ENCODE assay signal across 28 cellular contexts in genomic region chr17:17122781-17123483, GRCh38.
A peak's percentile ranks its signal among the peaks of the same experiment; 100 is the strongest.
DNase-seq lines count a peak whose midpoint lies in the region; ATAC-seq and TF ChIP-seq lines count a peak whose summit lies in the region.
"Had no signal": no experiment of that assay in that cellular context is flagged by ENCODE, and none has a peak within 500 bp of the region (broad histone marks: within the 10 kb centered on the region; RNA-seq: fewer than 3 reads in every experiment).

No MANE protein-coding gene starts in this region.

- H3K4me1 ChIP-seq in PC-9 (replicated peaks; ENCODE audit: insufficient read depth) (peaks cover 9% of the 10 kb centered on the region; the same call in 1 of the 2 replicates), mesenchymal stem cell (ENCODE audit: control insufficient read depth, insufficient read depth, low read depth, low read length) (peaks cover 30% of the 10 kb centered on the region)
- H3K4me1 ChIP-seq: BE2C had no signal

- H3K4me2 ChIP-seq in PC-9, result no peak overlapping the region
- no peak overlapping the region for H3K4me2 ChIP-seq in mesenchymal stem cell (ENCODE audit: low read length, poor library complexity, severe bottlenecking)
- H3K4me2 ChIP-seq: A549 had no signal

- H3K4me3 ChIP-seq in PC-9 (no peak overlapping the region), mesenchymal stem cell (ENCODE audit: insufficient read depth in 1 of 2, low read depth in 1 of 2, low read length in 2 of 2) (no peak overlapping the region)
- H3K4me3 ChIP-seq: A549, adrenal gland, MG63, psoas muscle, thyroid gland had no signal

- POLR2A ChIA-PET in PC-9 (lab: Charles Lee; ENCODE audit: unreplicated experiment), result interaction anchor here (0.6 kb wide), 2 partner anchors 15 to 441 kb away, joined by 6 to 7 read pairs; no protein-coding TSS in a partner anchor

- no peak overlapping the region for H3K9ac ChIP-seq in mesenchymal stem cell (ENCODE audit: low read length)

- DNase-seq in stimulated activated naive CD8-positive, alpha-beta T cell treated with anti-CD3 and anti-CD28 coated beads, Interleukin-15, Interleukin-2, amounts not matched to agents 100 U/mL and 50 U/mL, for 24 hours, result no peak
- DNase-seq in PC-9 (no peak), germinal center (ENCODE audit: low spot score) (peak; percentile 54), ecto neural progenitor cell (ENCODE audit: low spot score) (no peak), mesenchymal stem cell (no peak), NCI-H2107 treated with DMSO at 0.1 percent for 48 hours (lab: John Stamatoyannopoulos, UW; ENCODE audit: unreplicated experiment) (no peak)
- DNase-seq in activated effector memory CD4-positive, alpha-beta T cell treated with anti-CD3 and anti-CD28 coated beads, Interleukin-2, amount 50 U/mL, for 16 hours, result no peak
- DNase-seq: activated CD4-positive, alpha-beta T cell treated with anti-CD3 and anti-CD28 coated beads for 48 hours; activated CD8-positive, alpha-beta memory T cell treated with anti-CD3 and anti-CD28 coated beads for 24 hours; adrenal gland; BE2C; DMS79; GF-D8; KBM-7; mammary epithelial cell; MG63; NCI-H1417; NCI-H2081 treated with DMSO at 0.1 percent for 48 hours; NCI-H345; NCI-H82; OCI-M1; SHP77; stimulated activated naive CD8-positive, alpha-beta T cell treated with anti-CD3 and anti-CD28 coated beads, Interleukin-15, amount 100 ng/mL, for 72 hours; thyroid gland; WERI-Rb-1 had no signal

- H2BK12ac ChIP-seq in mesenchymal stem cell (ENCODE audit: low read length in 2 of 2), result no peak overlapping the region

- no peaks in the 10 kb centered on the region for H3K9me3 Mint-ChIP-seq in stimulated activated naive CD8-positive, alpha-beta T cell treated with anti-CD3 and anti-CD28 coated beads, Interleukin-15, Interleukin-2, amounts not matched to agents 100 ng/mL and 50 ng/mL, for 24 hours
- H3K9me3 Mint-ChIP-seq: stimulated activated naive CD8-positive, alpha-beta T cell treated with anti-CD3 and anti-CD28 coated beads, Interleukin-15, amount 100 ng/mL, for 72 hours had no signal

- H2AK5ac ChIP-seq in mesenchymal stem cell (ENCODE audit: low read length, severe bottlenecking), result no peak overlapping the region

- WGBS in mesenchymal stem cell, result 93% methylated on average over 8 of the region's 10 CpGs

- no peak for ATAC-seq in stimulated activated naive CD8-positive, alpha-beta T cell treated with anti-CD3 and anti-CD28 coated beads, Interleukin-15, Interleukin-2, amounts not matched to agents 100 U/mL and 50 U/mL, for 24 hours
- ATAC-seq: A549; psoas muscle; stimulated activated naive CD8-positive, alpha-beta T cell treated with anti-CD3 and anti-CD28 coated beads, Interleukin-15, amount 100 ng/mL, for 72 hours had no signal

- H3K27ac ChIP-seq in PC-9 (peak overlapping the region; percentile 7; the same call in 1 of the 2 replicates), mesenchymal stem cell (ENCODE audit: low read length, poor library complexity, severe bottlenecking) (no peak overlapping the region)
- H3K27ac ChIP-seq: A549, adrenal gland, psoas muscle, thyroid gland, WERI-Rb-1 had no signal

- 0 out of 2 replicates have a peak, but pooled peaks cover 15% of the 10 kb centered on the region for H3K36me3 ChIP-seq in PC-9 (ENCODE audit: low read depth)
- H3K36me3 ChIP-seq in mesenchymal stem cell (ENCODE audit: control insufficient read depth in 1 of 2, insufficient read depth in 2 of 2, low read depth in 1 of 2, low read length in 2 of 2), result peaks cover 15 to 16% of the 10 kb centered on the region in 2 experiments
- H3K36me3 ChIP-seq: MG63, thyroid gland had no signal

- no peak overlapping the region for H3K23ac ChIP-seq in mesenchymal stem cell (ENCODE audit: low read length in 2 of 2)

- intact Hi-C loops in PC-9 (cut with micrococcal nuclease; ENCODE audit: unreplicated experiment), result no loop called here

- CTCF ChIA-PET in PC-9 (lab: Charles Lee), result no interaction called here

- H4K20me1 ChIP-seq in PC-9 (ENCODE audit: insufficient read depth), result peaks cover 99% of the 10 kb centered on the region

- no peak overlapping the region for H3K14ac ChIP-seq in mesenchymal stem cell (ENCODE audit: low read length in 2 of 2)

- no peak overlapping the region for H3K4ac ChIP-seq in mesenchymal stem cell (ENCODE audit: low read depth in 1 of 2, low read length in 2 of 2)

- H2BK15ac ChIP-seq in mesenchymal stem cell (ENCODE audit: low read depth, poor library complexity, severe bottlenecking), result no peak overlapping the region

- no peak overlapping the region for H2BK120ac ChIP-seq in mesenchymal stem cell (ENCODE audit: low read depth, low read length)

- no peak overlapping the region for H2BK5ac ChIP-seq in mesenchymal stem cell (ENCODE audit: low read depth, low read length, poor library complexity, severe bottlenecking)

- peaks cover 98% of the 10 kb centered on the region for H3K79me2 ChIP-seq in PC-9 (ENCODE audit: low read depth)

- H2AFZ ChIP-seq in PC-9, result no peak overlapping the region
- no peak overlapping the region for H2AFZ ChIP-seq in mesenchymal stem cell (ENCODE audit: low read depth, low read length)

- H3K27ac Mint-ChIP-seq in stimulated activated naive CD8-positive, alpha-beta T cell treated with anti-CD3 and anti-CD28 coated beads, Interleukin-15, Interleukin-2, amounts not matched to agents 100 ng/mL and 50 ng/mL, for 24 hours, result peak overlapping the region; percentile 49

- TF ChIP-seq CTCF in PC-9 (conservative IDR thresholded peaks at IDR 0.05), result no peak

- no peak overlapping the region for H4K8ac ChIP-seq in mesenchymal stem cell (ENCODE audit: low read length)

- no peaks in the 10 kb centered on the region for H3K36me3 Mint-ChIP-seq in stimulated activated naive CD8-positive, alpha-beta T cell treated with anti-CD3 and anti-CD28 coated beads, Interleukin-15, Interleukin-2, amounts not matched to agents 100 ng/mL and 50 ng/mL, for 24 hours (ENCODE audit: low read depth)

- no peaks in the 10 kb centered on the region for H3K27me3 ChIP-seq in PC-9 (ENCODE audit: insufficient read depth, low read depth)
- H3K27me3 ChIP-seq in mesenchymal stem cell (ENCODE audit: control insufficient read depth in 1 of 2, insufficient read depth in 1 of 2, low read length in 2 of 2), result no peaks in the 10 kb centered on the region
- H3K27me3 ChIP-seq: adrenal gland, BE2C, MG63, thyroid gland had no signal

- no peak overlapping the region for H3K4me3 Mint-ChIP-seq in stimulated activated naive CD8-positive, alpha-beta T cell treated with anti-CD3 and anti-CD28 coated beads, Interleukin-15, Interleukin-2, amounts not matched to agents 100 ng/mL and 50 ng/mL, for 24 hours
- H3K4me3 Mint-ChIP-seq: stimulated activated naive CD8-positive, alpha-beta T cell treated with anti-CD3 and anti-CD28 coated beads, Interleukin-15, amount 100 ng/mL, for 72 hours had no signal

- peaks cover 48% of the 10 kb centered on the region for H3K79me1 ChIP-seq in mesenchymal stem cell (replicated peaks; ENCODE audit: low read length, poor library complexity, severe bottlenecking)

- peaks cover 83% of the 10 kb centered on the region for H3F3A ChIP-seq in PC-9 (ENCODE audit: insufficient read depth, low read depth)

- no peak overlapping the region for H3K18ac ChIP-seq in mesenchymal stem cell (ENCODE audit: low read depth in 1 of 2, low read length in 2 of 2)

- H4K91ac ChIP-seq in mesenchymal stem cell (ENCODE audit: low read length), result no peak overlapping the region

- H3K9me2 ChIP-seq in PC-9 (ENCODE audit: insufficient read depth), result no peaks in the 10 kb centered on the region

- no TSS peak for BruUV-seq in PC-9 (replicated peaks; lab: Mats Ljungman, UMichigan)

- peaks cover 84% of the 10 kb centered on the region for H3K4me1 Mint-ChIP-seq in stimulated activated naive CD8-positive, alpha-beta T cell treated with anti-CD3 and anti-CD28 coated beads, Interleukin-15, Interleukin-2, amounts not matched to agents 100 ng/mL and 50 ng/mL, for 24 hours (ENCODE audit: low read depth)

- no peaks in the 10 kb centered on the region for H3K9me3 ChIP-seq in PC-9 (ENCODE audit: insufficient read depth, low read depth)
- H3K9me3 ChIP-seq in mesenchymal stem cell (ENCODE audit: control insufficient read depth, low read length), result no peaks in the 10 kb centered on the region
- H3K9me3 ChIP-seq: A549, adrenal gland, BE2C, MG63, psoas muscle, thyroid gland had no signal

- no peaks in the 10 kb centered on the region for H3K27me3 Mint-ChIP-seq in stimulated activated naive CD8-positive, alpha-beta T cell treated with anti-CD3 and anti-CD28 coated beads, Interleukin-15, Interleukin-2, amounts not matched to agents 100 ng/mL and 50 ng/mL, for 24 hours
- H3K27me3 Mint-ChIP-seq: stimulated activated naive CD8-positive, alpha-beta T cell treated with anti-CD3 and anti-CD28 coated beads, Interleukin-15, amount 100 ng/mL, for 72 hours had no signal
